Comparison of ENCODE assay signal across 11 cellular contexts in the genomic region with DNA sequence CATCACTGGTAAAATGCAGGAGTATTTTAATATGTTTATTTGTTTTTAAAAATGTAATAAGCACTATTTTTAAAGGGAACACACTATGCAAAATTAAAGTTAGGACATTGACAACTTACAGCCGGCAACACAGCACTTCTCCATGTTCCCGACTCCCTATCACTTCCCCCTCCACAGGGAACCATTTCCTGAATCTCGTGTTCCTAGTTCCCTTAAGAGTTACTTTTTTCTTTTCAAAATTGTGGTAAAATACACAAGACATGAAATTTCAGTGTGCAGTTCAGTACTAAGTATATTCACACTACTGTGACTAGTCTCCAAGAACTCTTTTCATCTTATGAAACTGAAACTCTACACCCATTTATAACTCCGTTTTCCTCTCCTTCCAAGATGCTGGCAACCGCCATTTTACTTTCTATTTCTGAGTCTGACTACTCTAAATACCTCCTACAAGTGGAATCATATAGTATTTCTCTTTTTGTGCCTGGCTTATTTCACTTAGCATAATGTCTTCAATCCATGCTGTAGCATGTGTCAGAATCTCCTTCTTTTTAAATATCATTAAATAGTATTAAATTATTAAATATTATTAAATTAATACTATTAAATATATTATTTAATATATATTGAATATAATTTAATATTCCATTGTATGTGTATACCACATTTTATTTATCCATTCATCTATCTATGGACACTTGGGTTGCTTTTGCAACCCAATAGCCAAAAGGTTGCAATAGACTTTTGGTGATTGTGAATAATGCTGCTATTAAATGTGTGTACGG. TPM values are rescaled to one million over a fixed set of nuclear protein-coding genes. Genes with fewer than 3 reads are reported as not detected.
DNase-seq lines count a peak whose midpoint lies in the region; TF ChIP-seq lines count a peak whose summit lies in the region.
"Had no signal": no experiment of that assay in that cellular context is flagged by ENCODE, and none has a peak within 500 bp of the region (broad histone marks: within the 10 kb centered on the region; RNA-seq: fewer than 3 reads in every experiment).

No MANE protein-coding gene starts in this region.

- H3K9me3 ChIP-seq in breast epithelium: no peaks in the 10 kb centered on the region
- no peaks in the 10 kb centered on the region for H3K9me3 ChIP-seq in esophagus muscularis mucosa
- H3K9me3 ChIP-seq: esophagus squamous epithelium had no signal

- H3K36me3 Mint-ChIP-seq in MCF 10A (ENCODE audit: insufficient read depth, unreplicated experiment): no peaks in the 10 kb centered on the region

- H3K9me3 Mint-ChIP-seq in MCF 10A (ENCODE audit: unreplicated experiment): no peaks in the 10 kb centered on the region

- no peak for TF ChIP-seq EP300 in esophagus muscularis mucosa (IDR thresholded peaks at IDR 0.05)

- BruUV-seq in MCF 10A (replicated peaks; lab: Mats Ljungman, UMichigan): no TSS peak

- no peaks in the 10 kb centered on the region for H3K4me1 ChIP-seq in breast epithelium
- no peaks in the 10 kb centered on the region for H3K4me1 ChIP-seq in esophagus muscularis mucosa
- H3K4me1 ChIP-seq: esophagus squamous epithelium had no signal

- no peak overlapping the region for H3K4me3 Mint-ChIP-seq in MCF 10A (ENCODE audit: unreplicated experiment)

- no peaks in the 10 kb centered on the region for H3K27me3 Mint-ChIP-seq in MCF 10A (ENCODE audit: insufficient read depth, unreplicated experiment)

- H3K36me3 ChIP-seq in breast epithelium (no peaks in the 10 kb centered on the region), esophagus muscularis mucosa (no peaks in the 10 kb centered on the region)
- H3K36me3 ChIP-seq: esophagus squamous epithelium had no signal

- TF ChIP-seq POLR2A in breast epithelium (IDR thresholded peaks at IDR 0.05) (no peak), esophagus muscularis mucosa (IDR thresholded peaks at IDR 0.05; ENCODE audit: low read depth) (no peak)

- H3K4me3 ChIP-seq in breast epithelium: peak overlapping the region in 2 of 3 donors; percentile 6 to 17
- H3K4me3 ChIP-seq in esophagus muscularis mucosa: peak overlapping the region; percentile 7 to 26 (median 12)

- no peak overlapping the region for H3K27ac Mint-ChIP-seq in MCF 10A (ENCODE audit: low read depth, unreplicated experiment)

- H3K4me1 Mint-ChIP-seq in MCF 10A (ENCODE audit: insufficient read depth, unreplicated experiment): no peaks in the 10 kb centered on the region

- H3K27ac ChIP-seq in breast epithelium: no peak overlapping the region
- no peak overlapping the region for H3K27ac ChIP-seq in esophagus muscularis mucosa (replicated peaks in 1 of 4)
- H3K27ac ChIP-seq: esophagus squamous epithelium had no signal

- DNase-seq in breast epithelium (ENCODE audit: low spot score in 2 of 2): no peak
- DNase-seq in MCF 10A (ENCODE audit: unreplicated experiment): no peak
- peak; percentile 64 for DNase-seq in RPMI7951 (ENCODE audit: low read depth)
- DNase-seq in esophagus muscularis mucosa (ENCODE audit: extremely low spot score): no peak
- peak; percentile 14 for DNase-seq in superior temporal gyrus (ENCODE audit: extremely low spot score)
- DNase-seq in middle frontal gyrus (ENCODE audit: extremely low spot score, low spot score): no peak
- no peak for DNase-seq in nucleus accumbens (lab: John Stamatoyannopoulos, UW)
- DNase-seq in DMS 273 treated with DMSO at 0.1 percent for 48 hours (lab: John Stamatoyannopoulos, UW): no peak
- DNase-seq: activated CD8-positive, alpha-beta memory T cell treated with anti-CD3 and anti-CD28 coated beads, Interleukin-2, amount 50 U/mL, for 48 hours; esophagus squamous epithelium; NCI-H2227 treated with DMSO at 0.1 percent for 48 hours had no signal

- H3K27me3 ChIP-seq in breast epithelium (no peaks in the 10 kb centered on the region), esophagus muscularis mucosa (no peaks in the 10 kb centered on the region)
- H3K27me3 ChIP-seq: esophagus squamous epithelium had no signal

- CTCF ChIA-PET in MCF 10A (lab: Yijun Ruan, JAX): interaction anchor here (0.7 to 1.2 kb wide), 2 partner anchors 31 to 105 kb away, joined by 3 to 4 read pairs; no protein-coding TSS in a partner anchor

- intact Hi-C loops in breast epithelium (cut with DNase I; ENCODE audit: low total_unique reads): no loop called here
- intact Hi-C loops in MCF 10A (cut with micrococcal nuclease): no loop called here
- intact Hi-C loops in esophagus muscularis mucosa (cut with DNase I): no loop called here

- POLR2A ChIA-PET in MCF 10A (lab: Yijun Ruan, JAX): interaction anchor here (0.6 to 2.7 kb wide), 4 partner anchors 9 to 87 kb away, joined by 3 to 11 read pairs (median 3); partner anchors contain the start of gene FBXO22

- 59% methylated on average over 6 of the region's 6 CpGs for WGBS in esophagus muscularis mucosa

- TF ChIP-seq CTCF in breast epithelium (IDR thresholded peaks at IDR 0.05): no peak
- no peak for TF ChIP-seq CTCF in MCF 10A (IDR thresholded peaks at IDR 0.05; ENCODE audit: unreplicated experiment)
- no peak for TF ChIP-seq CTCF in esophagus muscularis mucosa (IDR thresholded peaks at IDR 0.05)

RNA-seq across cellular contexts. Expression of gene UBE2Q2, which starts 25.9 kb away (rescaled TPM):
- total RNA-seq in breast epithelium (10 to 100 TPM; 45.9 to 56.5 (median 48.8) TPM), MCF 10A (2022) (28.3 and 36.4 TPM in 2 replicates), esophagus muscularis mucosa (10 to 100 TPM; 64.3 to 76.7 (median 73.3) TPM)
- total RNA-seq in RPMI7951 (2014; rRNA removed; shearing (Covaris generic)): 74.8 and 86.9 TPM in 2 replicates

Comparison
In these comparisons a context has a peak if more than half of its experiments do, and no peak if none do; other contexts are left out.
1. DNase-seq: peak in RPMI7951 (single experiment) and superior temporal gyrus (single experiment); none in breast epithelium (0 of 2), MCF 10A (single experiment), esophagus muscularis mucosa (single experiment), middle frontal gyrus (single experiment), nucleus accumbens (0 of 56) and DMS 273 treated with DMSO at 0.1 percent for 48 hours (single experiment).